In the genomic region with DNA sequence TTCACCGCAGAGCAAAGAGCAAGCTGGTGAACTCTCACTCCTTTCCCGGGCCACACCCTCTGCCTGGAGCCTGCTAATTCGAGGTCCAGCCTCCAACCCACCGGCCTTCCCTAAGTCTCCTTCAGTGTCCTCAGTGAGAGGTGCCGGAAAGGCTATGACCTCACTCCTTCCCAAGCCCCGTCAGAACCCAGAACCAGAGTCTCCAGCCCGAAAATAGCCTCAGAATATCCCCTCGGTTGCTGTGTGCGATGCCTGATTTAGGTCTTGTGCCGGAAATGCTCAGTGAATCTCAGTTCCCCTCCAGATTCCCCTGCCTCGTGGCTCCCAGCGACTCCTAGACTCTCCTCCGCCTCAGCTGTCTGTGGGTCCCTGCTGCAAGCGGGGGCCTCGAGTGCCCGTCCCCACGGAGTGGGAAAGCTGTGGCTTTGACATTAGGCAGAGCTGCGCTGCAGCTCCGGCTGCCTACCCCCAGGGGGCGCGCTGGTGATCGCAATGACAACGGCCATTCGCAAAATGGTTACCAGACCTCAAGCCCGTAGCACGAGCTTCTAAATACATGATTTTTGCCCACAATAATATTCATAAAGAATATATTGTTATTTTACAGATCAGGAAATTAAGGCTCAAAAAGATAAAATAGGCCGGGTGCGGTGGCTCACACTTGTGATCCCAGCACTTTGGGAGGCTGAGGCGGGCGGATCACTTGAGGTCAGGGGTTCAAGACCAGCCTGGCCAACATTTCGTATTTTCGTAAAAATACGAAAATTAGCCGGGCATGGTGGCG, we compare ENCODE assay signal across 1 cellular context.
TF ChIP-seq lines count a peak whose summit lies in the region.

No MANE protein-coding gene starts in this region.

TF ChIP-seq in HepG2, 621 proteins besides CTCF, POLR2A, EP300 and RAD21 (continued from another document):
- TF ChIP-seq, protein P1, sequence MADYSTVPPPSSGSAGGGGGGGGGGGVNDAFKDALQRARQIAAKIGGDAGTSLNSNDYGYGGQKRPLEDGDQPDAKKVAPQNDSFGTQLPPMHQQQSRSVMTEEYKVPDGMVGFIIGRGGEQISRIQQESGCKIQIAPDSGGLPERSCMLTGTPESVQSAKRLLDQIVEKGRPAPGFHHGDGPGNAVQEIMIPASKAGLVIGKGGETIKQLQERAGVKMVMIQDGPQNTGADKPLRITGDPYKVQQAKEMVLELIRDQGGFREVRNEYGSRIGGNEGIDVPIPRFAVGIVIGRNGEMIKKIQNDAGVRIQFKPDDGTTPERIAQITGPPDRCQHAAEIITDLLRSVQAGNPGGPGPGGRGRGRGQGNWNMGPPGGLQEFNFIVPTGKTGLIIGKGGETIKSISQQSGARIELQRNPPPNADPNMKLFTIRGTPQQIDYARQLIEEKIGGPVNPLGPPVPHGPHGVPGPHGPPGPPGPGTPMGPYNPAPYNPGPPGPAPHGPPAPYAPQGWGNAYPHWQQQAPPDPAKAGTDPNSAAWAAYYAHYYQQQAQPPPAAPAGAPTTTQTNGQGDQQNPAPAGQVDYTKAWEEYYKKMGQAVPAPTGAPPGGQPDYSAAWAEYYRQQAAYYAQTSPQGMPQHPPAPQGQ (CRISPR knock-in tag; IDR thresholded peaks at IDR 0.05; ENCODE audit: borderline replicate concordance) = 0 out of 2 replicates have a peak, but pooled peaks have one; percentile 6
- TF ChIP-seq, protein P2, sequence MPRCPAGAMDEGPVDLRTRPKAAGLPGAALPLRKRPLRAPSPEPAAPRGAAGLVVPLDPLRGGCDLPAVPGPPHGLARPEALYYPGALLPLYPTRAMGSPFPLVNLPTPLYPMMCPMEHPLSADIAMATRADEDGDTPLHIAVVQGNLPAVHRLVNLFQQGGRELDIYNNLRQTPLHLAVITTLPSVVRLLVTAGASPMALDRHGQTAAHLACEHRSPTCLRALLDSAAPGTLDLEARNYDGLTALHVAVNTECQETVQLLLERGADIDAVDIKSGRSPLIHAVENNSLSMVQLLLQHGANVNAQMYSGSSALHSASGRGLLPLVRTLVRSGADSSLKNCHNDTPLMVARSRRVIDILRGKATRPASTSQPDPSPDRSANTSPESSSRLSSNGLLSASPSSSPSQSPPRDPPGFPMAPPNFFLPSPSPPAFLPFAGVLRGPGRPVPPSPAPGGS (CRISPR knock-in tag; IDR thresholded peaks at IDR 0.05) = peak; percentile 71; the same call in 1 of the 2 replicates
- no peak for TF ChIP-seq MTF1 (CRISPR knock-in tag; IDR thresholded peaks at IDR 0.05)
- no peak for TF ChIP-seq FOXO1 (CRISPR knock-in tag; IDR thresholded peaks at IDR 0.05)
- TF ChIP-seq GATAD1 (CRISPR knock-in tag; IDR thresholded peaks at IDR 0.05) = no peak
- no peak for TF ChIP-seq ZSCAN29 (CRISPR knock-in tag; conservative IDR thresholded peaks at IDR 0.05)
- no peak for TF ChIP-seq RXRB (CRISPR knock-in tag; IDR thresholded peaks at IDR 0.05; ENCODE audit: borderline replicate concordance)
- no peak for TF ChIP-seq MED8 (CRISPR knock-in tag; IDR thresholded peaks at IDR 0.05; ENCODE audit: insufficient replicate concordance)
- no peak for TF ChIP-seq ZNF24 (IDR thresholded peaks at IDR 0.05)
- TF ChIP-seq ZNF558 (CRISPR knock-in tag; IDR thresholded peaks at IDR 0.05; ENCODE audit: borderline replicate concordance) = no peak
- no peak for TF ChIP-seq ZNF460 (CRISPR knock-in tag; IDR thresholded peaks at IDR 0.05; ENCODE audit: borderline replicate concordance)
- no peak for TF ChIP-seq MED1 (CRISPR knock-in tag; IDR thresholded peaks at IDR 0.05)
- TF ChIP-seq SIX4 (CRISPR knock-in tag; IDR thresholded peaks at IDR 0.05) = no peak
- TF ChIP-seq RFXANK (CRISPR knock-in tag; IDR thresholded peaks at IDR 0.05) = no peak
